ENCODE assay signal across 1 cellular context in genomic region chr4:183952652-183953051, GRCh38. TPM values are rescaled to one million over a fixed set of nuclear protein-coding genes. Genes with fewer than 3 reads are reported as not detected.
"Had no signal": no experiment of that assay in that cellular context is flagged by ENCODE, and none has a peak within 500 bp of the region (broad histone marks: within the 10 kb centered on the region; RNA-seq: fewer than 3 reads in every experiment).

No MANE protein-coding gene starts in this region.

RNA-seq across cellular contexts. Expression of gene STOX2, which starts 47.5 kb away (rescaled TPM):
- total RNA-seq: G401 had no signal
